In the genomic region with DNA sequence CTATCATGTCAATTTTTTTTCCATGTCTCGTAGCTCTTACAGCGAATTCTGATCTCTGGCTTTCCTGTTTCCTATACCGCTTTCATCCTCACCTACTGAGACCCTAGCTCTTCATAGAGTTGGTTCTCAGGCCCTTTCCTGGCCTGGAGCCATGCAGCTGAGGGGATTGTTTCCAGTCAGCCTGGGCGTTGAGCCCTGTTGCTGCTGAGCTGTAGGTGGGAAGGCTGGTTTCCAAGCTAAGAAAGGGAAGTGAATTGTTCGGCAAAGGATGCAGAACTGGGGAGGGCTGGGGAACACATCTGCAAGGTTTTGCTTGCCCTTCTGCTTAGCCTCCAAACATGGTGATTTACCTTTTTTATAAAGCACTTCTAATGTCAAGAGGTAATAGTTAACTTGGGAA, we compare ENCODE assay signal across 22 cellular contexts. TPM values are rescaled to one million over a fixed set of nuclear protein-coding genes. Genes with fewer than 3 reads are reported as not detected.
A peak's percentile ranks its signal among the peaks of the same experiment; 100 is the strongest.
DNase-seq lines count a peak whose midpoint lies in the region; ATAC-seq and TF ChIP-seq lines count a peak whose summit lies in the region.
"Had no signal": no experiment of that assay in that cellular context is flagged by ENCODE, and none has a peak within 500 bp of the region (broad histone marks: within the 10 kb centered on the region; RNA-seq: fewer than 3 reads in every experiment).

No MANE protein-coding gene starts in this region.

- peak overlapping the region; percentile 3 to 88 (median 79) for H3K27ac Mint-ChIP-seq in brain
- H3K27ac Mint-ChIP-seq in T-helper 2 cell treated with Interferon-gamma antibody and Interleukin-4, amounts not matched to agents 5 μg/mL and 100 μg/mL, for 36 hours, result no peak overlapping the region
- H3K27ac Mint-ChIP-seq: CD4-positive, CD25-positive, alpha-beta regulatory T cell; HFFc6 had no signal

- H3K27ac ChIP-seq in substantia nigra (ENCODE audit: low read depth, low read length, poor library complexity, severe bottlenecking), result no peak overlapping the region
- H3K27ac ChIP-seq: KMS-11, SJCRH30 had no signal

- intact Hi-C loops in left cardiac atrium (cut with DNase I), result no loop called here
- intact Hi-C loops in Right ventricle myocardium superior (cut with DNase I), result no loop called here

- ATAC-seq in left cardiac atrium (no peak), Right ventricle myocardium superior (ENCODE audit: poor library complexity) (no peak), GM21367 (IDR thresholded peaks at IDR 0.05; ENCODE audit: unreplicated experiment) (no peak)

- H3K9me3 Mint-ChIP-seq in brain, result no peaks in the 10 kb centered on the region
- no peaks in the 10 kb centered on the region for H3K9me3 Mint-ChIP-seq in T-helper 2 cell treated with Interferon-gamma antibody and Interleukin-4, amounts not matched to agents 5 μg/mL and 100 μg/mL, for 36 hours
- H3K9me3 Mint-ChIP-seq: HFFc6 had no signal

- no peak for TF ChIP-seq CTCF in brain (conservative IDR thresholded peaks at IDR 0.05)

- H3K4me1 Mint-ChIP-seq in brain, result peaks cover 41% of the 10 kb centered on the region
- no peaks in the 10 kb centered on the region for H3K4me1 Mint-ChIP-seq in T-helper 2 cell treated with Interferon-gamma antibody and Interleukin-4, amounts not matched to agents 5 μg/mL and 100 μg/mL, for 36 hours (ENCODE audit: low read depth)
- H3K4me1 Mint-ChIP-seq: CD4-positive, CD25-positive, alpha-beta regulatory T cell had no signal

- DNase-seq in left cardiac atrium, result peak; percentile 29
- DNase-seq in Right ventricle myocardium superior, result no peak
- DNase-seq in medulla oblongata (ENCODE audit: extremely low spot score), result peak; percentile 69
- DNase-seq in substantia nigra (lab: John Stamatoyannopoulos, UW), result peak in 25 of 49 donors; percentile 1 to 38 (median 24)
- DNase-seq in NCI-H187 (lab: John Stamatoyannopoulos, UW), result no peak
- DNase-seq in T-helper 2 cell treated with Interferon-gamma antibody and Interleukin-4, amounts not matched to agents 5 μg/mL and 100 μg/mL, for 36 hours (ENCODE audit: low spot score), result no peak
- DNase-seq: ACHN; AML-193; Caco-2; CD4-positive, CD25-positive, alpha-beta regulatory T cell; DMS153; HFFc6; NCI-H1048; NCI-H1694; NCI-H2107; NCI-H446; RPMI8226; SJCRH30 had no signal

- H3K4me3 Mint-ChIP-seq in brain, result no peak overlapping the region
- no peak overlapping the region for H3K4me3 Mint-ChIP-seq in T-helper 2 cell treated with Interferon-gamma antibody and Interleukin-4, amounts not matched to agents 5 μg/mL and 100 μg/mL, for 36 hours
- H3K4me3 Mint-ChIP-seq: CD4-positive, CD25-positive, alpha-beta regulatory T cell; HFFc6 had no signal

- H3K36me3 Mint-ChIP-seq in brain, result no peaks in the 10 kb centered on the region
- no peaks in the 10 kb centered on the region for H3K36me3 Mint-ChIP-seq in T-helper 2 cell treated with Interferon-gamma antibody and Interleukin-4, amounts not matched to agents 5 μg/mL and 100 μg/mL, for 36 hours (ENCODE audit: low read depth)
- H3K36me3 Mint-ChIP-seq: CD4-positive, CD25-positive, alpha-beta regulatory T cell had no signal

- no peaks in the 10 kb centered on the region for H3K27me3 Mint-ChIP-seq in brain
- H3K27me3 Mint-ChIP-seq in T-helper 2 cell treated with Interferon-gamma antibody and Interleukin-4, amounts not matched to agents 5 μg/mL and 100 μg/mL, for 36 hours (ENCODE audit: low read depth), result peaks cover 9% of the 10 kb centered on the region

RNA-seq across cellular contexts. Expression of a gene that starts 41.5 kb away (rescaled TPM):
- not detected for total RNA-seq in left cardiac atrium
- not detected for total RNA-seq in Right ventricle myocardium superior
- not detected for polyA plus RNA-seq in brain (ENCODE audit: insufficient read depth, low read depth, low replicate concordance)
- total RNA-seq: Caco-2; CD4-positive, CD25-positive, alpha-beta regulatory T cell; HFFc6; MCF 10A; SJCRH30 had no signal
- polyA plus RNA-seq: CD4-positive, CD25-positive, alpha-beta regulatory T cell had no signal

RNA-seq across cellular contexts. Expression of a gene that starts 46.4 kb away (rescaled TPM):
- total RNA-seq in left cardiac atrium (1 to 10 TPM; 2.3 to 4.9 TPM), Right ventricle myocardium superior (5.3 TPM)
- polyA plus RNA-seq in brain (ENCODE audit: insufficient read depth, low read depth, low replicate concordance), result 7.8 TPM

Comparison
In these comparisons a context has a peak if more than half of its experiments do, and no peak if none do; other contexts are left out.
1. DNase-seq: peak in left cardiac atrium (single experiment), medulla oblongata (single experiment) and substantia nigra (25 of 49); none in Right ventricle myocardium superior (single experiment), NCI-H187 (0 of 2) and T-helper 2 cell treated with Interferon-gamma antibody and Interleukin-4, amounts not matched to agents 5 μg/mL and 100 μg/mL, for 36 hours (single experiment).